In genomic region chr18:21684731-21685130, GRCh38 we compare ENCODE assay signal across 14 cellular contexts. TPM values are rescaled to one million over a fixed set of nuclear protein-coding genes. Genes with fewer than 3 reads are reported as not detected.
DNase-seq lines count a peak whose midpoint lies in the region; ATAC-seq and TF ChIP-seq lines count a peak whose summit lies in the region.
"Had no signal": no experiment of that assay in that cellular context is flagged by ENCODE, and none has a peak within 500 bp of the region (broad histone marks: within the 10 kb centered on the region; RNA-seq: fewer than 3 reads in every experiment).

No MANE protein-coding gene starts in this region.

- WGBS in adrenal gland, 4 donors: 85 to 98% (median 97%) methylated on average over 2 of the region's 2 CpGs

- H3K9me3 ChIP-seq in neutrophil: no peaks in the 10 kb centered on the region
- H3K9me3 ChIP-seq in adrenal gland (replicated peaks in 1 of 3): peaks cover 0 to 1% (median 0%) of the 10 kb centered on the region in 3 donors
- H3K9me3 ChIP-seq: thoracic aorta had no signal

- H3K27me3 ChIP-seq in neutrophil: no peaks in the 10 kb centered on the region
- no peaks in the 10 kb centered on the region for H3K27me3 ChIP-seq in adrenal gland

- peak overlapping the region; percentile 12 for H3K27ac Mint-ChIP-seq in activated CD4-positive, alpha-beta T cell treated with anti-CD3 and anti-CD28 coated beads, Interleukin-2, amount 10 ng/mL, durations not matched to agents 7 days and 5 days

- no peak overlapping the region for H3K4me3 Mint-ChIP-seq in activated CD4-positive, alpha-beta T cell treated with anti-CD3 and anti-CD28 coated beads, Interleukin-2, amount 10 ng/mL, durations not matched to agents 7 days and 5 days

- H3K36me3 Mint-ChIP-seq in activated CD4-positive, alpha-beta T cell treated with anti-CD3 and anti-CD28 coated beads, Interleukin-2, amount 10 ng/mL, durations not matched to agents 7 days and 5 days (ENCODE audit: low read depth): peaks cover 28% of the 10 kb centered on the region

- CTCF ChIA-PET in activated CD4-positive, alpha-beta T cell treated with anti-CD3 and anti-CD28 coated beads, Interleukin-2, amount 10 ng/mL, durations not matched to agents 7 days and 5 days (lab: Charles Lee): no interaction called here

- no peak for TF ChIP-seq POLR2A in adrenal gland (IDR thresholded peaks at IDR 0.05)

- H3K27me3 Mint-ChIP-seq in activated CD4-positive, alpha-beta T cell treated with anti-CD3 and anti-CD28 coated beads, Interleukin-2, amount 10 ng/mL, durations not matched to agents 7 days and 5 days: no peaks in the 10 kb centered on the region

- H3K4me1 Mint-ChIP-seq in activated CD4-positive, alpha-beta T cell treated with anti-CD3 and anti-CD28 coated beads, Interleukin-2, amount 10 ng/mL, durations not matched to agents 7 days and 5 days: peaks cover 18% of the 10 kb centered on the region

- no peak for DNase-seq in activated CD4-positive, alpha-beta T cell treated with anti-CD3 and anti-CD28 coated beads, Interleukin-2, amount 10 ng/mL, durations not matched to agents 7 days and 5 days
- no peak for DNase-seq in activated CD4-positive, alpha-beta T cell treated with anti-CD3 and anti-CD28 coated beads, Interleukin-2, amount 50 U/mL, for 48 hours
- DNase-seq in adrenal gland (no peak), left ventricle myocardium superior (no peak)
- DNase-seq in stimulated activated CD4-positive, alpha-beta T cell treated with anti-CD3 and anti-CD28 coated beads, Interleukin-1b, Interleukin-23, amount 100 ng/mL, for 48 hours: no peak
- DNase-seq: ACHN, foreskin fibroblast, IMR-90, mesenchymal stem cell, NCI-H526 treated with DMSO at 0.1 percent for 48 hours had no signal

- H3K4me1 ChIP-seq in neutrophil (ENCODE audit: control insufficient read depth in 1 of 2, insufficient read depth in 1 of 2, low read depth in 1 of 2, low read length in 1 of 2) (peaks cover 9 to 22% of the 10 kb centered on the region in 2 experiments), adrenal gland (replicated peaks in 1 of 2) (peaks cover 0 to 18% of the 10 kb centered on the region in 2 donors)

- H3K9me3 Mint-ChIP-seq in activated CD4-positive, alpha-beta T cell treated with anti-CD3 and anti-CD28 coated beads, Interleukin-2, amount 10 ng/mL, durations not matched to agents 7 days and 5 days: peaks cover 3% of the 10 kb centered on the region

- H3K36me3 ChIP-seq in neutrophil (peaks cover 37% of the 10 kb centered on the region), adrenal gland (replicated peaks in 1 of 2) (no peaks in the 10 kb centered on the region)
- H3K36me3 ChIP-seq: thoracic aorta had no signal

- POLR2A ChIA-PET in activated CD4-positive, alpha-beta T cell treated with anti-CD3 and anti-CD28 coated beads, Interleukin-2, amount 10 ng/mL, durations not matched to agents 7 days and 5 days (lab: Charles Lee): no interaction called here

- no peak for TF ChIP-seq CTCF in neutrophil (IDR thresholded peaks at IDR 0.05)
- no peak for TF ChIP-seq CTCF in adrenal gland (IDR thresholded peaks at IDR 0.05)

- H3K27ac ChIP-seq in neutrophil: peak overlapping the region; percentile 3
- H3K27ac ChIP-seq in adrenal gland: no peak overlapping the region
- H3K27ac ChIP-seq: thoracic aorta had no signal

- H3K4me3 ChIP-seq in neutrophil (ENCODE audit: low read depth in 1 of 2, low read length in 1 of 2) (no peak overlapping the region), adrenal gland (no peak overlapping the region)
- H3K4me3 ChIP-seq: thoracic aorta had no signal

- intact Hi-C loops in adrenal gland (cut with DNase I): no loop called here
- intact Hi-C loops in left ventricle myocardium superior (cut with micrococcal nuclease): no loop called here

- peak; percentile 58 for ATAC-seq in GM21526 (IDR thresholded peaks at IDR 0.05; ENCODE audit: low FRiP score, unreplicated experiment)
- peak; percentile 69 for ATAC-seq in HG03378 (IDR thresholded peaks at IDR 0.05; ENCODE audit: unreplicated experiment)
- no peak for ATAC-seq in left ventricle myocardium superior

RNA-seq across cellular contexts. Expression of gene ABHD3, which starts 19.8 kb away (rescaled TPM):
- total RNA-seq in activated CD4-positive, alpha-beta T cell treated with anti-CD3 and anti-CD28 coated beads, Interleukin-2, amount 10 ng/mL, durations not matched to agents 7 days and 5 days: 10 to 100 TPM; 53.4 to 57.6 TPM
- total RNA-seq in adrenal gland: 10 to 100 TPM in 4 of 8 donors, 1 to 10 TPM in 4; 2.6 to 12.5 (median 9.7) TPM
- polyA plus RNA-seq in adrenal gland: 10 to 100 TPM in 2 of 3 donors, 1 to 10 TPM in 1; 8.5 to 13.4 (median 13.1) TPM
- total RNA-seq in left ventricle myocardium superior: 6.0 TPM

RNA-seq across cellular contexts. Expression of gene MIB1, which starts 55.9 kb away (rescaled TPM):
- 10 to 100 TPM; 36.7 to 37.3 TPM for total RNA-seq in activated CD4-positive, alpha-beta T cell treated with anti-CD3 and anti-CD28 coated beads, Interleukin-2, amount 10 ng/mL, durations not matched to agents 7 days and 5 days
- total RNA-seq in adrenal gland: 10 to 100 TPM; 13.8 to 32.6 (median 21.7) TPM
- polyA plus RNA-seq in adrenal gland: 10 to 100 TPM in 1 of 3 donors, 1 to 10 TPM in 2; 3.1 to 13.0 (median 3.5) TPM
- total RNA-seq in left ventricle myocardium superior: 18.9 TPM
